Comparison of ENCODE assay signal across 14 cellular contexts in genomic region chr4:127829014-127829413, GRCh38. TPM values are rescaled to one million over a fixed set of nuclear protein-coding genes. Genes with fewer than 3 reads are reported as not detected.
A peak's percentile ranks its signal among the peaks of the same experiment; 100 is the strongest.
DNase-seq lines count a peak whose midpoint lies in the region; ATAC-seq and TF ChIP-seq lines count a peak whose summit lies in the region.
"Had no signal": no experiment of that assay in that cellular context is flagged by ENCODE, and none has a peak within 500 bp of the region (broad histone marks: within the 10 kb centered on the region; RNA-seq: fewer than 3 reads in every experiment).

No MANE protein-coding gene starts in this region.

- H3K27me3 Mint-ChIP-seq in WTC11 (ENCODE audit: low read depth) = no peaks in the 10 kb centered on the region

- 0 out of 2 replicates have a peak, but pooled peaks cover 2% of the 10 kb centered on the region for H3K36me3 Mint-ChIP-seq in WTC11
- H3K36me3 Mint-ChIP-seq: activated naive CD4-positive, alpha-beta T cell treated with anti-CD3 and anti-CD28 coated beads, Interleukin-2, amount 50 U/mL, for 72 hours; CD8-positive, alpha-beta T cell; immature natural killer cell had no signal

- no peaks in the 10 kb centered on the region for H3K9me3 Mint-ChIP-seq in WTC11
- H3K9me3 Mint-ChIP-seq: activated naive CD4-positive, alpha-beta T cell treated with anti-CD3 and anti-CD28 coated beads, Interleukin-2, amount 50 U/mL, for 72 hours; CD8-positive, alpha-beta T cell had no signal

- no peak overlapping the region for H3K4me3 Mint-ChIP-seq in WTC11
- H3K4me3 Mint-ChIP-seq: CD8-positive, alpha-beta T cell; immature natural killer cell had no signal

- no peak overlapping the region for H3K27ac Mint-ChIP-seq in WTC11
- H3K27ac Mint-ChIP-seq: activated naive CD4-positive, alpha-beta T cell treated with anti-CD3 and anti-CD28 coated beads, Interleukin-2, amount 50 U/mL, for 72 hours; CD8-positive, alpha-beta T cell; immature natural killer cell had no signal

- DNase-seq in MV-4-11 (lab: John Stamatoyannopoulos, UW) (peak; percentile 35), WTC11 (ENCODE audit: low spot score) (no peak), inferior parietal cortex (ENCODE audit: extremely low spot score) (no peak), activated gamma-delta T cell (lab: John Stamatoyannopoulos, UW) (no peak)
- DNase-seq: activated CD4-positive, alpha-beta T cell treated with anti-CD3 and anti-CD28 coated beads, Interleukin-2, amount 50 U/mL, for 4 hours; CD8-positive, alpha-beta T cell; immature natural killer cell; NCI-H1417 treated with DMSO at 0.1 percent for 48 hours; uterus had no signal

- H3K4me1 Mint-ChIP-seq in WTC11 = peaks cover 2% of the 10 kb centered on the region; the same call in 1 of the 2 replicates
- H3K4me1 Mint-ChIP-seq: immature natural killer cell had no signal

- CTCF ChIA-PET in WTC11 (lab: Charles Lee) = no interaction called here

- POLR2A ChIA-PET in WTC11 (lab: Charles Lee) = interaction anchor here (0.8 kb wide), 1 partner anchor 85 kb away, joined by 3 read pairs; no protein-coding TSS in a partner anchor

- peak; percentile 89 for ATAC-seq in GM18867 (IDR thresholded peaks at IDR 0.05; ENCODE audit: unreplicated experiment)
- peak; percentile 80 for ATAC-seq in GM21515 (IDR thresholded peaks at IDR 0.05; ENCODE audit: unreplicated experiment)
- ATAC-seq in HG03045 (IDR thresholded peaks at IDR 0.05; ENCODE audit: unreplicated experiment) = peak; percentile 87
- no peak for ATAC-seq in WTC11
- ATAC-seq in SK-N-SH treated with all-trans-retinoic acid at 6 μM for 48 hours = no peak
- ATAC-seq: activated naive CD4-positive, alpha-beta T cell treated with anti-CD3 and anti-CD28 coated beads, Interleukin-2, amount 50 U/mL, for 72 hours; CD8-positive, alpha-beta T cell had no signal

- TF ChIP-seq CTCF in WTC11 (IDR thresholded peaks at IDR 0.05) = no peak

TF ChIP-seq in WTC11, 78 proteins besides CTCF, POLR2A, EP300 and RAD21:
- TF ChIP-seq ZNF512 (CRISPR knock-in tag; IDR thresholded peaks at IDR 0.05; ENCODE audit: borderline replicate concordance) (no peak), MXD4 (CRISPR knock-in tag; IDR thresholded peaks at IDR 0.05; ENCODE audit: borderline replicate concordance) (no peak), JUN (CRISPR knock-in tag; IDR thresholded peaks at IDR 0.05) (no peak)
TF ChIP-seq in WTC11: peak in this region for 0.

TF ChIP-seq in SK-N-SH treated with all-trans-retinoic acid at 6 μM for 48 hours, 23 proteins besides CTCF, POLR2A, EP300 and RAD21:
- TF ChIP-seq GLIS3 (CRISPR knock-in tag; IDR thresholded peaks at IDR 0.05) (no peak), ZFP3 (CRISPR knock-in tag; IDR thresholded peaks at IDR 0.05) (no peak), CSRNP3 (CRISPR knock-in tag; IDR thresholded peaks at IDR 0.05) (no peak), ZFP30 (CRISPR knock-in tag; IDR thresholded peaks at IDR 0.05) (no peak), ESRRG (CRISPR knock-in tag; IDR thresholded peaks at IDR 0.05) (no peak), CREB5 (CRISPR knock-in tag; IDR thresholded peaks at IDR 0.05; ENCODE audit: low read depth) (no peak), TSHZ2 (CRISPR knock-in tag; IDR thresholded peaks at IDR 0.05) (no peak), ARNTL (CRISPR knock-in tag; IDR thresholded peaks at IDR 0.05; ENCODE audit: borderline replicate concordance, low read depth) (no peak), ZNF8 (CRISPR knock-in tag; IDR thresholded peaks at IDR 0.05) (no peak), ZNF70 (CRISPR knock-in tag; IDR thresholded peaks at IDR 0.05) (no peak)

RNA-seq across cellular contexts. Expression of gene HSPA4L, which starts 46.9 kb away (rescaled TPM):
- 6.9 to 9.9 TPM (median 9.6 TPM) in 3 replicates for total RNA-seq in WTC11 (2021)
- total RNA-seq: CD8-positive, alpha-beta T cell had no signal

RNA-seq across cellular contexts. Expression of gene PLK4, which starts 51.7 kb away (rescaled TPM):
- total RNA-seq in WTC11 (2021) = 37.8 to 44.0 TPM (median 38.6 TPM) in 3 replicates

Comparison
In these comparisons a context has a peak if more than half of its experiments do, and no peak if none do; other contexts are left out.
1. ATAC-seq: peak in GM18867 (single experiment), GM21515 (single experiment) and HG03045 (single experiment); none in WTC11 (single experiment) and SK-N-SH treated with all-trans-retinoic acid at 6 μM for 48 hours (single experiment).